Comparison of ENCODE assay signal across 9 cellular contexts in the genomic region with DNA sequence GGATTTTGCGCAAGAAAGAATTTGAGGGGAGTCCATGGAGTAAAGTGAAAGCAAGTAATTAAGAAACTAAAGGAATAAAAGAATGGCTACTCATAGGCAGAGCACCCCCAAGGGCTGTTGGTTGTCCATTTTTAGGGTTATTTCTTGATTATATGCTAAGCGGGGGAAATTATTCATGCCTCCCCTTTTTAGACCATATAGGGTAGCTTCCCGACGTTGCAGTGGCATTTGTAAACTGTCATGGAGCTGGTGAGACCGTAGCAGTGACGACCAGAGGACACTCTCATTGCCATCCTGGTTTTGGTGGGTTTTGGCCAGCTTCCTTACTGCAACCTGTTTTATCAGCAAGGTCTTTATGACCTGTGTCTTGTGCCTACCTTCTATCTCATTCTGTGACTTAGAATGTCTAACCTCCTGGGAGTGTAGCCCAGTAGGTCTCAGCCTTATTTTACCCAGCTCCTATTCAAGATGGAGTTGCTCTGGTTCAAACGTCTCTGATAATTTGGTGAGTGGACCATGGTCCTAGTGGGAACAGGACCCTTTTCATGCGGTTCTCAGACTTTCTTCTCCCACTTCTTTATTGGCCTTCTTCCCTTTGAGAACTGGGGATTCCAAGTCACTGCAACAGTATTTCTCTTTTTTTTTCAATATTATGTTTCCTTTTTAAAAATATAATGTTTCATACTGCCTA. TPM values are rescaled to one million over a fixed set of nuclear protein-coding genes. Genes with fewer than 3 reads are reported as not detected.
DNase-seq lines count a peak whose midpoint lies in the region; ATAC-seq, FAIRE-seq and TF ChIP-seq lines count a peak whose summit lies in the region.
"Had no signal": no experiment of that assay in that cellular context is flagged by ENCODE, and none has a peak within 500 bp of the region (broad histone marks: within the 10 kb centered on the region; RNA-seq: fewer than 3 reads in every experiment).

No MANE protein-coding gene starts in this region.

- no peaks in the 10 kb centered on the region for H4K20me1 ChIP-seq in OCI-LY1 (ENCODE audit: insufficient read depth, low read length)

- 89 to 94% methylated on average over 8 of the region's 8 CpGs for WGBS in thyroid gland, 2 donors

- POLR2A ChIA-PET in CD8-positive, alpha-beta T cell (lab: Charles Lee) = interaction anchor here (0.6 to 4.8 kb wide), 18 partner anchors 10 to 352 kb away, joined by 3 to 96 read pairs (median 6); partner anchors contain the start of genes ERAP2 and LNPEP

- peak overlapping the region; percentile 95 for H3K4me3 Mint-ChIP-seq in CD8-positive, alpha-beta T cell
- peak overlapping the region; percentile 96 for H3K4me3 Mint-ChIP-seq in osteocyte (ENCODE audit: unreplicated experiment)

- H3K36me3 ChIP-seq in CD8-positive, alpha-beta T cell (ENCODE audit: insufficient read depth, low read length) = no peaks in the 10 kb centered on the region
- H3K36me3 ChIP-seq in OCI-LY1 (ENCODE audit: insufficient read depth, low read length) (peaks cover 2% of the 10 kb centered on the region; the same call in 1 of the 2 replicates), thyroid gland (no peaks in the 10 kb centered on the region), kidney (ENCODE audit: control insufficient read depth in 1 of 2, insufficient read depth in 2 of 2, low read length in 2 of 2) (no peaks in the 10 kb centered on the region)

- H3K4me2 ChIP-seq in OCI-LY1 (ENCODE audit: low read length) = peak overlapping the region; percentile 99

- H2AFZ ChIP-seq in OCI-LY1 (ENCODE audit: low read length) = 0 out of 2 replicates have a peak overlapping the region, but pooled peaks have one; percentile 7

- H3K9ac ChIP-seq in OCI-LY1 (ENCODE audit: low read length) (peak overlapping the region; percentile 93), kidney (ENCODE audit: low read length in 2 of 2) (no peak overlapping the region)

- intact Hi-C loops in CD8-positive, alpha-beta T cell (cut with DNase I, micrococcal nuclease) = loop anchor here (1.0 to 10.0 kb wide), 11 partner anchors 7 to 1966 kb away; partner anchors contain the start of genes ARSK (in 2 of the 2), RGMB (in 2 of the 2), RIOK2 (in 2 of the 2) and SKIC3 (in 2 of the 2)
- intact Hi-C loops in dorsolateral prefrontal cortex (cut with DNase I) = loop anchor here (5.0 to 10.0 kb wide), 5 partner anchors 37 to 353 kb away; partner anchors contain the start of gene ERAP2 (in 1 of the 2)
- intact Hi-C loops in thyroid gland (cut with DNase I) = no loop called here
- intact Hi-C loops in kidney (cut with DNase I) = no loop called here

- peaks cover 20% of the 10 kb centered on the region for H3K79me2 ChIP-seq in OCI-LY1 (ENCODE audit: insufficient read depth, low read length)

- no peaks in the 10 kb centered on the region for H3K27me3 Mint-ChIP-seq in CD8-positive, alpha-beta T cell (ENCODE audit: low read depth)
- H3K27me3 Mint-ChIP-seq in osteocyte (ENCODE audit: unreplicated experiment) = no peaks in the 10 kb centered on the region

- no peak for TF ChIP-seq CTCF in CD8-positive, alpha-beta T cell (IDR thresholded peaks at IDR 0.05)
- no peak for TF ChIP-seq CTCF in OCI-LY1 (IDR thresholded peaks at IDR 0.05; ENCODE audit: low read length)
- TF ChIP-seq CTCF in dorsolateral prefrontal cortex (IDR thresholded peaks at IDR 0.05 in 54 of 56, conservative IDR thresholded peaks at IDR 0.05 in 2 of 56; ENCODE audit: low read depth in 1 of 56, partially characterized antibody in 56 of 56) = no peak
- TF ChIP-seq CTCF in osteocyte (IDR thresholded peaks at IDR 0.05) = no peak
- TF ChIP-seq CTCF in thyroid gland (IDR thresholded peaks at IDR 0.05) = no peak
- TF ChIP-seq CTCF in kidney (IDR thresholded peaks at IDR 0.05; ENCODE audit: borderline replicate concordance, extremely low read depth, insufficient read depth) = no peak

- H3K4me1 Mint-ChIP-seq in CD8-positive, alpha-beta T cell (ENCODE audit: low read depth) = peaks cover 78% of the 10 kb centered on the region
- H3K4me1 Mint-ChIP-seq in osteocyte (ENCODE audit: unreplicated experiment) = peaks cover 17% of the 10 kb centered on the region

- H3F3A ChIP-seq in OCI-LY1 (ENCODE audit: insufficient read depth, low read length) = no peaks in the 10 kb centered on the region

- peak overlapping the region; percentile 96 for H3K27ac ChIP-seq in CD8-positive, alpha-beta T cell (ENCODE audit: low read depth, low read length)
- peak overlapping the region; percentile 84 for H3K27ac ChIP-seq in OCI-LY1 (ENCODE audit: low read depth, low read length, poor library complexity, severe bottlenecking)
- peak overlapping the region in 57 of 59 donors; percentile 32 to 100 (median 92) for H3K27ac ChIP-seq in dorsolateral prefrontal cortex
- H3K27ac ChIP-seq in thyroid gland = peak overlapping the region in 1 of 3 donors; percentile 98
- no peak overlapping the region for H3K27ac ChIP-seq in kidney (ENCODE audit: low read depth in 2 of 2, low read length in 2 of 2)

- CTCF ChIA-PET in CD8-positive, alpha-beta T cell (lab: Charles Lee) = interaction anchor here (1.2 to 5.7 kb wide), 6 partner anchors 9 to 68 kb away, joined by 3 to 50 read pairs (median 6); partner anchors contain the start of gene ERAP2

- H3K27me3 ChIP-seq in CD8-positive, alpha-beta T cell (ENCODE audit: insufficient read depth, low read length) = no peaks in the 10 kb centered on the region
- no peaks in the 10 kb centered on the region for H3K27me3 ChIP-seq in OCI-LY1 (ENCODE audit: insufficient read depth, low read length)
- no peaks in the 10 kb centered on the region for H3K27me3 ChIP-seq in dorsolateral prefrontal cortex
- no peaks in the 10 kb centered on the region for H3K27me3 ChIP-seq in thyroid gland
- H3K27me3 ChIP-seq: body of pancreas had no signal

- FAIRE-seq in kidney (lab: Jason Lieb, UNC) = no peak

- H3K36me3 Mint-ChIP-seq in CD8-positive, alpha-beta T cell = peaks cover 20% of the 10 kb centered on the region
- no peaks in the 10 kb centered on the region for H3K36me3 Mint-ChIP-seq in osteocyte (ENCODE audit: unreplicated experiment)

- no peak overlapping the region for H3K4me3 ChIP-seq in CD8-positive, alpha-beta T cell (ENCODE audit: low read depth, low read length)
- H3K4me3 ChIP-seq in OCI-LY1 (ENCODE audit: low read depth, low read length, poor library complexity, severe bottlenecking) (peak overlapping the region; percentile 91), dorsolateral prefrontal cortex (peak overlapping the region in 49 of 59 donors; percentile 35 to 96 (median 84)), thyroid gland (replicated peaks in 1 of 3) (no peak overlapping the region), kidney (ENCODE audit: low read length in 2 of 2) (peak overlapping the region in 1 of 2 donors; percentile 86)
- H3K4me3 ChIP-seq: body of pancreas had no signal

- no peaks in the 10 kb centered on the region for H3K9me2 ChIP-seq in OCI-LY1 (ENCODE audit: low read depth, low read length)

- H3K9me3 ChIP-seq in CD8-positive, alpha-beta T cell (ENCODE audit: low read length) = no peaks in the 10 kb centered on the region
- H3K9me3 ChIP-seq in OCI-LY1 (ENCODE audit: low read length) (no peaks in the 10 kb centered on the region), thyroid gland (no peaks in the 10 kb centered on the region), kidney (ENCODE audit: control insufficient read depth in 1 of 2, low read length in 2 of 2) (no peaks in the 10 kb centered on the region)
- H3K9me3 ChIP-seq: body of pancreas had no signal

- DNase-seq in CD8-positive, alpha-beta T cell = no peak
- DNase-seq in dorsolateral prefrontal cortex = no peak
- DNase-seq in osteocyte (ENCODE audit: extremely low spot score, unreplicated experiment) = no peak
- DNase-seq in globus pallidus (ENCODE audit: low spot score) = no peak
- no peak for DNase-seq in thyroid gland
- DNase-seq in kidney = no peak
- DNase-seq in SK-N-DZ (ENCODE audit: low spot score) = no peak

- no peaks in the 10 kb centered on the region for H3K9me3 Mint-ChIP-seq in CD8-positive, alpha-beta T cell
- no peaks in the 10 kb centered on the region for H3K9me3 Mint-ChIP-seq in osteocyte (ENCODE audit: unreplicated experiment)

- ATAC-seq in CD8-positive, alpha-beta T cell = no peak

- H3K27ac Mint-ChIP-seq in CD8-positive, alpha-beta T cell = peak overlapping the region; percentile 98
- peak overlapping the region; percentile 99 for H3K27ac Mint-ChIP-seq in osteocyte (ENCODE audit: unreplicated experiment)

- peaks cover 57% of the 10 kb centered on the region for H3K4me1 ChIP-seq in CD8-positive, alpha-beta T cell (ENCODE audit: insufficient read depth, low read length)
- H3K4me1 ChIP-seq in OCI-LY1 (ENCODE audit: insufficient read depth, low read length, severe bottlenecking) = peaks cover 36% of the 10 kb centered on the region
- H3K4me1 ChIP-seq in thyroid gland = peaks cover 12 to 16% of the 10 kb centered on the region in 2 donors
- peaks cover 3 to 7% of the 10 kb centered on the region in 2 donors for H3K4me1 ChIP-seq in kidney (ENCODE audit: control insufficient read depth in 1 of 2, insufficient read depth in 1 of 2, low read depth in 1 of 2, low read length in 2 of 2)

- no peak for TF ChIP-seq POLR2A in thyroid gland (IDR thresholded peaks at IDR 0.05)

RNA-seq across cellular contexts. Expression of gene ERAP1, which starts 1.3 kb away (rescaled TPM):
- 10 to 100 TPM; 45.4 to 47.7 TPM for total RNA-seq in CD8-positive, alpha-beta T cell
- total RNA-seq in dorsolateral prefrontal cortex (10 to 100 TPM; 16.7 to 39.0 (median 28.3) TPM), osteocyte (66.7 and 67.3 TPM in 2 replicates), thyroid gland (10 to 100 TPM; 22.0 to 33.1 (median 29.9) TPM), kidney (71.8 TPM)
- 10.6 TPM for polyA plus RNA-seq in kidney (ENCODE audit: insufficient read depth, low read depth, low replicate concordance)
- polyA plus RNA-seq in SK-N-DZ (2014; cell fraction: cytosol; rRNA removed) = 4.4 and 5.7 TPM in 2 replicates
- polyA plus RNA-seq in SK-N-DZ (2014; cell fraction: nucleus; rRNA removed) = 3.6 and 4.5 TPM in 2 replicates

Comparison
In these comparisons a context has a peak if more than half of its experiments do, and no peak if none do; other contexts are left out.
1. H3K27ac ChIP-seq: peak in CD8-positive, alpha-beta T cell (single experiment), OCI-LY1 (single experiment) and dorsolateral prefrontal cortex (57 of 59); none in kidney (0 of 2).
2. H3K4me3 ChIP-seq: peak in OCI-LY1 (single experiment) and dorsolateral prefrontal cortex (49 of 59); none in CD8-positive, alpha-beta T cell (single experiment) and thyroid gland (0 of 3).
3. intact Hi-C loops: an anchor here in CD8-positive, alpha-beta T cell (1.0 to 10.0 kb wide) and dorsolateral prefrontal cortex (5.0 to 10.0 kb wide); none called in thyroid gland and kidney.